Comparison of ENCODE assay signal across 1 cellular context in the genomic region with DNA sequence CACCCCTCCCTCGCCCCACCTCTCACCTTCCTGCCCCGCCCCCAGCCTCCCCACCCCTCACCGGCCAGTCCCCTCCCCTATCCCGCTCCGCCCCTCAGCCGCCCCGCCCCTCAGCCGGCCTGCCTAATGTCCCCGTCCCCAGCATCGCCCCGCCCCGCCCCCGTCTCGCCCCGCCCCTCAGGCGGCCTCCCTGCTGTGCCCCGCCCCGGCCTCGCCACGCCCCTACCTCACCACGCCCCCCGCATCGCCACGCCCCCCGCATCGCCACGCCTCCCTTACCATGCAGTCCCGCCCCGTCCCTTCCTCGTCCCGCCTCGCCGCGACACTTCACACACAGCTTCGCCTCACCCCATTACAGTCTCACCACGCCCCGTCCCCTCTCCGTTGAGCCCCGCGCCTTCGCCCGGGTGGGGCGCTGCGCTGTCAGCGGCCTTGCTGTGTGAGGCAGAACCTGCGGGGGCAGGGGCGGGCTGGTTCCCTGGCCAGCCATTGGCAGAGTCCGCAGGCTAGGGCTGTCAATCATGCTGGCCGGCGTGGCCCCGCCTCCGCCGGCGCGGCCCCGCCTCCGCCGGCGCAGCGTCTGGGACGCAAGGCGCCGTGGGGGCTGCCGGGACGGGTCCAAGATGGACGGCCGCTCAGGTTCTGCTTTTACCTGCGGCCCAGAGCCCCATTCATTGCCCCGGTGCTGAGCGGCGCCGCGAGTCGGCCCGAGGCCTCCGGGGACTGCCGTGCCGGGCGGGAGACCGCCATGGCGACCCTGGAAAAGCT.
A peak's percentile ranks its signal among the peaks of the same experiment; 100 is the strongest.
TF ChIP-seq lines count a peak whose summit lies in the region.

A gene (plus strand): TSS at position 604 of the 768 bp plus-strand sequence. CDS start 145 bp downstream, at position 749.
A gene (minus strand): TSS at position 461 of the 768 bp plus-strand sequence.

TF ChIP-seq in K562, 482 proteins besides CTCF, POLR2A, EP300 and RAD21 (continued from another document and continues in another):
- TF ChIP-seq, protein P1, sequence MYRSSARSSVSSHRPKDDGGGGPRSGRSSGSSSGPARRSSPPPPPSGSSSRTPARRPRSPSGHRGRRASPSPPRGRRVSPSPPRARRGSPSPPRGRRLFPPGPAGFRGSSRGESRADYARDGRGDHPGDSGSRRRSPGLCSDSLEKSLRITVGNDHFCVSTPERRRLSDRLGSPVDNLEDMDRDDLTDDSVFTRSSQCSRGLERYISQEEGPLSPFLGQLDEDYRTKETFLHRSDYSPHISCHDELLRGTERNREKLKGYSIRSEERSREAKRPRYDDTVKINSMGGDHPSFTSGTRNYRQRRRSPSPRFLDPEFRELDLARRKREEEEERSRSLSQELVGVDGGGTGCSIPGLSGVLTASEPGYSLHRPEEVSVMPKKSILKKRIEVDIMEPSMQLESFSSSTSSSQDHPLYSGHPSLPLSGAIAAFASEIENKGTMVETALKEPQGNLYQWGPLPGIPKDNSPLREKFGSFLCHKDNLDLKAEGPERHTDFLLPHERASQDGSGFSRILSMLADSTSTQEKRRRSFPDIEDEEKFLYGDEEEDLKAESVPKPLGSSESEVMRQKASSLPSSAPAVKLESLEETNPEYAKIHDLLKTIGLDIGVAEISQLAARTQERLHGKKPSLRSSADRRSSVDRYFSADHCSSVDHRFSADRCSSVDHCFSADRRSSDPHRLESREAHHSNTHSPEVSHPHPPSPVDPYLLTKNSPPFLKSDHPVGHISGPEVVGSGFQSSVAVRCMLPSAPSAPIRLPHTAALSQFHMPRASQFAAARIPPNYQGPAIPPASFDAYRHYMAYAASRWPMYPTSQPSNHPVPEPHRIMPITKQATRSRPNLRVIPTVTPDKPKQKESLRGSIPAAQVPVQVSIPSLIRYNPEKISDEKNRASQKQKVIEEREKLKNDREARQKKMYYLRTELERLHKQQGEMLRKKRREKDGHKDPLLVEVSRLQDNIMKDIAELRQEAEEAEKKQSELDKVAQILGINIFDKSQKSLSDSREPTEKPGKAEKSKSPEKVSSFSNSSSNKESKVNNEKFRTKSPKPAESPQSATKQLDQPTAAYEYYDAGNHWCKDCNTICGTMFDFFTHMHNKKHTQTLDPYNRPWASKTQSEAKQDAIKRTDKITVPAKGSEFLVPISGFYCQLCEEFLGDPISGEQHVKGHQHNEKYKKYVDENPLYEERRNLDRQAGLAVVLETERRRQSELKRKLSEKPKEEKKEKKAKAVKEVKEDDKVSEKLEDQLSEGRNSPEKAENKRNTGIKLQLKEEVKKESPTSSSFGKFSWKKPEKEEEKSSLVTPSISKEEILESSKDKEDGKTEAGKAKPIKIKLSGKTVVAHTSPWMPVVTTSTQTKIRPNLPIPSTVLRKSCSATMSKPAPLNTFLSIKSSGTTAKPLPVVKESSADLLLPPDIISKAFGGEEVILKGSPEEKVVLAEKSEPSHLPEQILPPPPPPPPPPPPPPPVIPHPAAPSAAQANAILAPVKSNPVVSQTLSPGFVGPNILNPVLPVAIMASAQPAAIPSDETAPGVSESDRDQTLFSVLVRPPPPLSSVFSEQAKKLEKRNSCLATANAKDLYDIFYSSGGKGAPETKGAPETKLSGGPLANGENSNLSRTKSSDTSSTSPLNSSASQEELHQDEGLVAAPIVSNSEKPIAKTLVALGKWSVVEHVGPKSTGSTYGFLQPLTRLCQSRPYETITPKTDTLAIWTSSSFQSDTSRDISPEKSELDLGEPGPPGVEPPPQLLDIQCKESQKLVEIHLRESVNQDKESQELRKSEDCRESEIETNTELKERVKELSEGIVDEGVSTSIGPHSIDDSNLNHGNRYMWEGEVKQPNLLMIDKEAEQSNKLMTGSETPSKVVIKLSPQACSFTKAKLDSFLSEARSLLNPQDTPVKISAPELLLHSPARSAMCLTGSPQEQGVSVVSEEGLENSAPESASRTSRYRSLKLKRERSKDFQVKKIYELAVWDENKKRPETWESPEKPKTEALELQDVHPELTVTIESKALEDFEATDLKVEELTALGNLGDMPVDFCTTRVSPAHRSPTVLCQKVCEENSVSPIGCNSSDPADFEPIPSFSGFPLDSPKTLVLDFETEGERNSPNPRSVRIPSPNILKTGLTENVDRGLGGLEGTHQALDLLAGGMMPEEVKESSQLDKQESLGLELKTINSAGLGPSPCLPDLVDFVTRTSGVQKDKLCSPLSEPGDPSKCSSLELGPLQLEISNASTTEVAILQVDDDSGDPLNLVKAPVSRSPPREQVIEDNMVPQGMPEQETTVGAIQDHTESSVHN (IDR thresholded peaks at IDR 0.05; ENCODE audit: borderline replicate concordance in 1 of 2, low read depth in 1 of 2): no peak
- no peak for TF ChIP-seq KHSRP (IDR thresholded peaks at IDR 0.05)
- TF ChIP-seq CBX2 (IDR thresholded peaks at IDR 0.05; ENCODE audit: insufficient read depth, low read length, poor library complexity, severe bottlenecking): no peak
- TF ChIP-seq TAL1 (IDR thresholded peaks at IDR 0.05): no peak
- TF ChIP-seq RAD51 (IDR thresholded peaks at IDR 0.05; ENCODE audit: borderline replicate concordance, low read depth): no peak
- TF ChIP-seq E2F3 (CRISPR knock-in tag; IDR thresholded peaks at IDR 0.05): 0 out of 2 replicates have a peak, but pooled peaks have one; percentile 68
- TF ChIP-seq CBX3 (IDR thresholded peaks at IDR 0.05; ENCODE audit: borderline replicate concordance in 1 of 2, low read length in 2 of 2): no peak
- no peak for TF ChIP-seq ZNF586 (CRISPR knock-in tag; conservative IDR thresholded peaks at IDR 0.05)
- TF ChIP-seq, protein P2, sequence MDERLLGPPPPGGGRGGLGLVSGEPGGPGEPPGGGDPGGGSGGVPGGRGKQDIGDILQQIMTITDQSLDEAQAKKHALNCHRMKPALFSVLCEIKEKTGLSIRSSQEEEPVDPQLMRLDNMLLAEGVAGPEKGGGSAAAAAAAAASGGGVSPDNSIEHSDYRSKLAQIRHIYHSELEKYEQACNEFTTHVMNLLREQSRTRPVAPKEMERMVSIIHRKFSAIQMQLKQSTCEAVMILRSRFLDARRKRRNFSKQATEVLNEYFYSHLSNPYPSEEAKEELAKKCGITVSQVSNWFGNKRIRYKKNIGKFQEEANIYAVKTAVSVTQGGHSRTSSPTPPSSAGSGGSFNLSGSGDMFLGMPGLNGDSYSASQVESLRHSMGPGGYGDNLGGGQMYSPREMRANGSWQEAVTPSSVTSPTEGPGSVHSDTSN (CRISPR knock-in tag; IDR thresholded peaks at IDR 0.05; ENCODE audit: low read depth): peak; percentile 89
- TF ChIP-seq, protein P2 (tag; conservative IDR thresholded peaks at IDR 0.05; ENCODE audit: low read depth): peak; percentile 86
- TF ChIP-seq GTF2A2 (tag; IDR thresholded peaks at IDR 0.05): no peak
- no peak for TF ChIP-seq POLR2H (tag; IDR thresholded peaks at IDR 0.05; ENCODE audit: low read depth)
- TF ChIP-seq ARID2 (IDR thresholded peaks at IDR 0.05): no peak
- TF ChIP-seq CCNT2 (IDR thresholded peaks at IDR 0.05; ENCODE audit: borderline replicate concordance, extremely low read depth, insufficient read length, low read depth, low read length): peak; percentile 82
- TF ChIP-seq BRCA1 (IDR thresholded peaks at IDR 0.05): no peak
- TF ChIP-seq BRCA1 (CRISPR knock-in tag; IDR thresholded peaks at IDR 0.05): no peak
- TF ChIP-seq NRF1 (conservative IDR thresholded peaks at IDR 0.05 in 1 of 2, IDR thresholded peaks at IDR 0.05 in 1 of 2): peak; percentile 92 to 93
- TF ChIP-seq, protein P3, sequence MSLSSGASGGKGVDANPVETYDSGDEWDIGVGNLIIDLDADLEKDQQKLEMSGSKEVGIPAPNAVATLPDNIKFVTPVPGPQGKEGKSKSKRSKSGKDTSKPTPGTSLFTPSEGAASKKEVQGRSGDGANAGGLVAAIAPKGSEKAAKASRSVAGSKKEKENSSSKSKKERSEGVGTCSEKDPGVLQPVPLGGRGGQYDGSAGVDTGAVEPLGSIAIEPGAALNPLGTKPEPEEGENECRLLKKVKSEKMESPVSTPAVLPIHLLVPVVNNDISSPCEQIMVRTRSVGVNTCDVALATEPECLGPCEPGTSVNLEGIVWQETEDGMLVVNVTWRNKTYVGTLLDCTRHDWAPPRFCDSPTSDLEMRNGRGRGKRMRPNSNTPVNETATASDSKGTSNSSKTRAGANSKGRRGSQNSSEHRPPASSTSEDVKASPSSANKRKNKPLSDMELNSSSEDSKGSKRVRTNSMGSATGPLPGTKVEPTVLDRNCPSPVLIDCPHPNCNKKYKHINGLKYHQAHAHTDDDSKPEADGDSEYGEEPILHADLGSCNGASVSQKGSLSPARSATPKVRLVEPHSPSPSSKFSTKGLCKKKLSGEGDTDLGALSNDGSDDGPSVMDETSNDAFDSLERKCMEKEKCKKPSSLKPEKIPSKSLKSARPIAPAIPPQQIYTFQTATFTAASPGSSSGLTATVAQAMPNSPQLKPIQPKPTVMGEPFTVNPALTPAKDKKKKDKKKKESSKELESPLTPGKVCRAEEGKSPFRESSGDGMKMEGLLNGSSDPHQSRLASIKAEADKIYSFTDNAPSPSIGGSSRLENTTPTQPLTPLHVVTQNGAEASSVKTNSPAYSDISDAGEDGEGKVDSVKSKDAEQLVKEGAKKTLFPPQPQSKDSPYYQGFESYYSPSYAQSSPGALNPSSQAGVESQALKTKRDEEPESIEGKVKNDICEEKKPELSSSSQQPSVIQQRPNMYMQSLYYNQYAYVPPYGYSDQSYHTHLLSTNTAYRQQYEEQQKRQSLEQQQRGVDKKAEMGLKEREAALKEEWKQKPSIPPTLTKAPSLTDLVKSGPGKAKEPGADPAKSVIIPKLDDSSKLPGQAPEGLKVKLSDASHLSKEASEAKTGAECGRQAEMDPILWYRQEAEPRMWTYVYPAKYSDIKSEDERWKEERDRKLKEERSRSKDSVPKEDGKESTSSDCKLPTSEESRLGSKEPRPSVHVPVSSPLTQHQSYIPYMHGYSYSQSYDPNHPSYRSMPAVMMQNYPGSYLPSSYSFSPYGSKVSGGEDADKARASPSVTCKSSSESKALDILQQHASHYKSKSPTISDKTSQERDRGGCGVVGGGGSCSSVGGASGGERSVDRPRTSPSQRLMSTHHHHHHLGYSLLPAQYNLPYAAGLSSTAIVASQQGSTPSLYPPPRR (CRISPR knock-in tag; IDR thresholded peaks at IDR 0.05; ENCODE audit: borderline replicate concordance): no peak
- no peak for TF ChIP-seq COPS2 (conservative IDR thresholded peaks at IDR 0.05)
- TF ChIP-seq ZNF431 (CRISPR knock-in tag; IDR thresholded peaks at IDR 0.05): no peak
